20 cellular contexts compared by ENCODE assay signal in the genomic region with DNA sequence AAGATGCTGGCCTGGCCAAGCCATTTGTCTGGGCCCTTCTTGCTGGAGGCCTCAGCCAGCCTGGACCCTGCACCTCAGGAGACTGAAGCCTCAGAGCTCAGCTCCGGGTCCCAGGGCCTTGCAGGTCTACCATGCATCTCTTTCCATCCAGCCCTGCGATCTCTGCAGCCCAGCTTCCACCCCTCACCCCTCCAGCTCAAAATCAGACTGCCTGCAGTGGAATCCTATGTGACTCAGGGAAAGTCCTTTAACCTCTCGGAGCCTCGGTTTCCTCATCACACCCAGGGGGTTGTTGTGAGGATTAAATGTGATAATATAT. TPM values are rescaled to one million over a fixed set of nuclear protein-coding genes. Genes with fewer than 3 reads are reported as not detected.
"Had no signal": no experiment of that assay in that cellular context is flagged by ENCODE, and none has a peak within 500 bp of the region (broad histone marks: within the 10 kb centered on the region; RNA-seq: fewer than 3 reads in every experiment).

No MANE protein-coding gene starts in this region.

- H3K27ac Mint-ChIP-seq: endodermal cell had no signal

- ATAC-seq: heart left ventricle; left lobe of liver; mucosa of descending colon; naive thymus-derived CD8-positive, alpha-beta T cell had no signal

- H3K36me3 Mint-ChIP-seq: naive thymus-derived CD8-positive, alpha-beta T cell had no signal

- H3K27me3 ChIP-seq: sigmoid colon, stomach had no signal

- DNase-seq: effector CD4-positive, alpha-beta T cell; erythroblast; foreskin melanocyte; hippocampal formation; mammary epithelial cell; stimulated activated naive CD4-positive, alpha-beta T cell; stomach; trophoblast cell had no signal

- H3K4me3 ChIP-seq: coronary artery, heart left ventricle, mucosa of descending colon, sigmoid colon, skin epidermis, stomach, thoracic aorta had no signal

- H3K9me3 Mint-ChIP-seq: endodermal cell had no signal

- H3K36me3 ChIP-seq: heart left ventricle, sigmoid colon, stomach, thoracic aorta had no signal

- H3K27ac ChIP-seq: coronary artery, heart left ventricle, sigmoid colon, stomach, thoracic aorta had no signal

- H3K4me3 Mint-ChIP-seq: endodermal cell; naive thymus-derived CD8-positive, alpha-beta T cell had no signal

- H3K9me3 ChIP-seq: heart left ventricle, mucosa of descending colon, sigmoid colon, stomach, thoracic aorta had no signal

RNA-seq across cellular contexts. Expression of gene MFAP4, which starts 21.5 kb away (rescaled TPM):
- total RNA-seq: dermis microvascular lymphatic vessel endothelial cell; endothelial cell of umbilical vein; naive thymus-derived CD8-positive, alpha-beta T cell; pulmonary artery endothelial cell had no signal
- polyA plus RNA-seq: endothelial cell of umbilical vein; mammary epithelial cell; naive thymus-derived CD8-positive, alpha-beta T cell had no signal

RNA-seq across cellular contexts. Expression of gene RNF112, which starts 45.6 kb away (rescaled TPM):
- total RNA-seq: mammary epithelial cell had no signal
- polyA plus RNA-seq: mammary epithelial cell had no signal
